ENCODE assay signal across 1 cellular context in the genomic region with DNA sequence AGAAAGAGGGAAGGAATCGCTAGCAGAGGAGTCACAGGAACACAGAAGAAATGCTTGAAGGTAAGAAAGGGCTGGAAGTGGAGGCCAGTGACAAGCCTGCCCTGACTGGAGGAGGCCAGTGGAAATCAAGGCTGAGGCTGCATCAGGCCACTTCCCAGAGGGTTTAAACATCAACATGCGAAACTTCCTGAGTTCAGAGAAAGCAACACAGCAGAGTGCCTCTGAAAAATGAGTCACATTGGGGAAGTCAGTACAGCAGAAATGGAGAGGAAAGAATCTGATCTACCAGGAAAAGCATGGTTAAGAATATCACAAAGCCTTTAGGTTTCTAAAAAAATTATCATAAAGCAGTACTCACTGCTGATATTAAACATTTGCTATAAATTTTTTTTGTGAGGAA.
TF ChIP-seq lines count a peak whose summit lies in the region.

No MANE protein-coding gene starts in this region.

TF ChIP-seq in GM23338, 12 proteins besides CTCF, POLR2A, EP300 and RAD21 (continued from another document):
- TF ChIP-seq, protein P1, sequence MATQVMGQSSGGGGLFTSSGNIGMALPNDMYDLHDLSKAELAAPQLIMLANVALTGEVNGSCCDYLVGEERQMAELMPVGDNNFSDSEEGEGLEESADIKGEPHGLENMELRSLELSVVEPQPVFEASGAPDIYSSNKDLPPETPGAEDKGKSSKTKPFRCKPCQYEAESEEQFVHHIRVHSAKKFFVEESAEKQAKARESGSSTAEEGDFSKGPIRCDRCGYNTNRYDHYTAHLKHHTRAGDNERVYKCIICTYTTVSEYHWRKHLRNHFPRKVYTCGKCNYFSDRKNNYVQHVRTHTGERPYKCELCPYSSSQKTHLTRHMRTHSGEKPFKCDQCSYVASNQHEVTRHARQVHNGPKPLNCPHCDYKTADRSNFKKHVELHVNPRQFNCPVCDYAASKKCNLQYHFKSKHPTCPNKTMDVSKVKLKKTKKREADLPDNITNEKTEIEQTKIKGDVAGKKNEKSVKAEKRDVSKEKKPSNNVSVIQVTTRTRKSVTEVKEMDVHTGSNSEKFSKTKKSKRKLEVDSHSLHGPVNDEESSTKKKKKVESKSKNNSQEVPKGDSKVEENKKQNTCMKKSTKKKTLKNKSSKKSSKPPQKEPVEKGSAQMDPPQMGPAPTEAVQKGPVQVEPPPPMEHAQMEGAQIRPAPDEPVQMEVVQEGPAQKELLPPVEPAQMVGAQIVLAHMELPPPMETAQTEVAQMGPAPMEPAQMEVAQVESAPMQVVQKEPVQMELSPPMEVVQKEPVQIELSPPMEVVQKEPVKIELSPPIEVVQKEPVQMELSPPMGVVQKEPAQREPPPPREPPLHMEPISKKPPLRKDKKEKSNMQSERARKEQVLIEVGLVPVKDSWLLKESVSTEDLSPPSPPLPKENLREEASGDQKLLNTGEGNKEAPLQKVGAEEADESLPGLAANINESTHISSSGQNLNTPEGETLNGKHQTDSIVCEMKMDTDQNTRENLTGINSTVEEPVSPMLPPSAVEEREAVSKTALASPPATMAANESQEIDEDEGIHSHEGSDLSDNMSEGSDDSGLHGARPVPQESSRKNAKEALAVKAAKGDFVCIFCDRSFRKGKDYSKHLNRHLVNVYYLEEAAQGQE (IDR thresholded peaks at IDR 0.05; ENCODE audit: unreplicated experiment), result no peak
- TF ChIP-seq EZH2 (IDR thresholded peaks at IDR 0.05; ENCODE audit: low read depth, unreplicated experiment) (no peak), JUNB (IDR thresholded peaks at IDR 0.05; ENCODE audit: unreplicated experiment) (no peak), NANOG (IDR thresholded peaks at IDR 0.05; ENCODE audit: borderline replicate concordance) (no peak)
